Comparison of ENCODE assay signal across 1 cellular context in the genomic region with DNA sequence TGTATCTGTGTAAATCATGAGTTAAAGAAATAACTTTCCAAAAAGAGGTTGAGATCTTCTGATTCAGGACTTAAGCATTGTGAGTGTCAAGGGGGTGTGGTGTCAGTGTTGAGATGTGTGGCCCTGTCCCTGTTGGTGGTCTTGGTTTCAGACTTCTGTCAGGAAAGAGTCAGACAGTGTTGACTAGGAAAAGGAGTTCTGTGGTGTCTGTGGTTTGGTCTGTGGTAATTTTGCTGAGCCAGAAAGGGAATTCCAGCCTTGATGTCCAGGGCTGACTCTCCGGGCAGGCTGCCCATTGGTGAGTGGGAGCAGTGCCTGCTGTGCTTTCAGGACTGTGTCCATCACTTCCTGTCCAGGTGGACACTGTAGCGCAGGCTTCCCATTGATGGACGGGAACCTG.
TF ChIP-seq lines count a peak whose summit lies in the region.

No MANE protein-coding gene starts in this region.

TF ChIP-seq in HepG2, 621 proteins besides CTCF, POLR2A, EP300 and RAD21:
- TF ChIP-seq SRSF9 (IDR thresholded peaks at IDR 0.05; ENCODE audit: borderline replicate concordance, insufficient read depth, low read depth, low read length, poor library complexity, severe bottlenecking) (no peak), ATM (IDR thresholded peaks at IDR 0.05; ENCODE audit: borderline replicate concordance) (no peak), GLI4 (CRISPR knock-in tag; IDR thresholded peaks at IDR 0.05; ENCODE audit: borderline replicate concordance) (no peak), SSRP1 (CRISPR knock-in tag; IDR thresholded peaks at IDR 0.05) (no peak), SYNCRIP (IDR thresholded peaks at IDR 0.05; ENCODE audit: insufficient read depth, low read depth, low read length) (no peak), FOXP1 (IDR thresholded peaks at IDR 0.05) (no peak), FOXP1 (CRISPR knock-in tag; IDR thresholded peaks at IDR 0.05) (no peak), ZNF607 (CRISPR knock-in tag; IDR thresholded peaks at IDR 0.05; ENCODE audit: borderline replicate concordance) (no peak), FOXJ3 (CRISPR knock-in tag; IDR thresholded peaks at IDR 0.05; ENCODE audit: borderline replicate concordance) (no peak), ZZZ3 (CRISPR knock-in tag; IDR thresholded peaks at IDR 0.05; ENCODE audit: borderline replicate concordance) (no peak), ZNF484 (CRISPR knock-in tag; IDR thresholded peaks at IDR 0.05; ENCODE audit: borderline replicate concordance, low read depth) (no peak)
- TF ChIP-seq, protein P1, sequence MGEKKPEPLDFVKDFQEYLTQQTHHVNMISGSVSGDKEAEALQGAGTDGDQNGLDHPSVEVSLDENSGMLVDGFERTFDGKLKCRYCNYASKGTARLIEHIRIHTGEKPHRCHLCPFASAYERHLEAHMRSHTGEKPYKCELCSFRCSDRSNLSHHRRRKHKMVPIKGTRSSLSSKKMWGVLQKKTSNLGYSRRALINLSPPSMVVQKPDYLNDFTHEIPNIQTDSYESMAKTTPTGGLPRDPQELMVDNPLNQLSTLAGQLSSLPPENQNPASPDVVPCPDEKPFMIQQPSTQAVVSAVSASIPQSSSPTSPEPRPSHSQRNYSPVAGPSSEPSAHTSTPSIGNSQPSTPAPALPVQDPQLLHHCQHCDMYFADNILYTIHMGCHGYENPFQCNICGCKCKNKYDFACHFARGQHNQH (CRISPR knock-in tag; IDR thresholded peaks at IDR 0.05), result no peak
